25 cellular contexts compared by ENCODE assay signal in genomic region chr3:50687127-50687751, GRCh38. TPM values are rescaled to one million over a fixed set of nuclear protein-coding genes. Genes with fewer than 3 reads are reported as not detected.
DNase-seq lines count a peak whose midpoint lies in the region; ATAC-seq and TF ChIP-seq lines count a peak whose summit lies in the region.
"Had no signal": no experiment of that assay in that cellular context is flagged by ENCODE, and none has a peak within 500 bp of the region (broad histone marks: within the 10 kb centered on the region; RNA-seq: fewer than 3 reads in every experiment).

No MANE protein-coding gene starts in this region.

- CTCF ChIA-PET in HEK293 (lab: Yijun Ruan, JAX), result no interaction called here

- no peaks in the 10 kb centered on the region for H3K36me3 ChIP-seq in HEK293 (ENCODE audit: control insufficient read depth in 2 of 2, insufficient read depth in 1 of 2, low read length in 2 of 2)
- H3K36me3 ChIP-seq: cardiac muscle cell, gastroesophageal sphincter, SJCRH30, vagina had no signal

- no peaks in the 10 kb centered on the region for H3K9me3 ChIP-seq in HEK293 (ENCODE audit: control insufficient read depth, insufficient read depth, low read depth, low read length)
- H3K9me3 ChIP-seq: gastroesophageal sphincter, SJCRH30, vagina had no signal

- no peak overlapping the region for H3K4me3 ChIP-seq in HEK293 (ENCODE audit: low read depth, low read length)
- H3K4me3 ChIP-seq: cardiac muscle cell, gastroesophageal sphincter, SJCRH30, vagina had no signal

- no peaks in the 10 kb centered on the region for H3K4me1 ChIP-seq in HEK293 (ENCODE audit: control insufficient read depth, insufficient read depth, low read length)
- H3K4me1 ChIP-seq: SJCRH30, vagina had no signal

- no peak overlapping the region for H3K27ac ChIP-seq in HEK293 (ENCODE audit: extremely low read depth, low read depth, low read length)
- H3K27ac ChIP-seq: C4-2B, cardiac muscle cell, gastroesophageal sphincter, parathyroid adenoma, SJCRH30, vagina had no signal

- DNase-seq in cerebellar cortex (ENCODE audit: low spot score) (peak; percentile 64), left ventricle myocardium superior (no peak), renal cortical epithelial cell (ENCODE audit: low read depth) (peak; percentile 11), NCI-H1092 (lab: John Stamatoyannopoulos, UW) (no peak), NCI-H187 treated with DMSO at 0.1 percent for 48 hours (lab: John Stamatoyannopoulos, UW) (no peak), LoVo (ENCODE audit: low spot score) (no peak)
- DNase-seq: activated CD4-positive, alpha-beta T cell treated with anti-CD3 and anti-CD28 coated beads, Interleukin-2, amount 50 U/mL, for 48 hours; activated naive CD4-positive, alpha-beta T cell treated with anti-CD3 and anti-CD28 coated beads, Interleukin-2, amount 50 U/mL, for 16 hours; GOT3; NCI-H1105 treated with DMSO at 0.1 percent for 48 hours; NCI-H2029 treated with DMSO at 0.1 percent for 48 hours; NCI-H226; NCI-H69; SJCRH30; T-cell had no signal

- ATAC-seq in left ventricle myocardium superior (peak; percentile 89), GM21825 (IDR thresholded peaks at IDR 0.05; ENCODE audit: unreplicated experiment) (no peak)
- ATAC-seq: activated CD4-positive, CD25-positive, alpha-beta regulatory T cell treated with anti-CD3 and anti-CD28 coated beads, Interleukin-2, amount 50 U/mL, for 24 hours; gastroesophageal sphincter; Panc1; T-cell had no signal

- intact Hi-C loops in left ventricle myocardium superior (cut with micrococcal nuclease), result no loop called here

- POLR2A ChIA-PET in HEK293 (lab: Yijun Ruan, JAX), result no interaction called here

- no peak for TF ChIP-seq CTCF in HEK293 (tag by site-specific recombination; IDR thresholded peaks at IDR 0.05)

TF ChIP-seq in HEK293, 187 proteins besides CTCF, POLR2A, EP300 and RAD21:
- no peak for TF ChIP-seq ZNF23 (tag by site-specific recombination; IDR thresholded peaks at IDR 0.05; ENCODE audit: borderline replicate concordance)
- TF ChIP-seq ZNF785 (tag by site-specific recombination; IDR thresholded peaks at IDR 0.05), result no peak
- TF ChIP-seq ZNF664 (tag by site-specific recombination; IDR thresholded peaks at IDR 0.05), result no peak
- TF ChIP-seq ZNF600 (tag by site-specific recombination; IDR thresholded peaks at IDR 0.05), result peak; percentile 72; the same call in 1 of the 2 replicates
- peak; percentile 40; the same call in 1 of the 2 replicates for TF ChIP-seq ZNF362 (tag by site-specific recombination; IDR thresholded peaks at IDR 0.05)
- no peak for TF ChIP-seq HOXD13 (CRISPR knock-in tag; IDR thresholded peaks at IDR 0.05; ENCODE audit: borderline replicate concordance)
- peak; percentile 77 for TF ChIP-seq GFI1B (tag by site-specific recombination; IDR thresholded peaks at IDR 0.05)
- no peak for TF ChIP-seq IKZF3 (tag by site-specific recombination; IDR thresholded peaks at IDR 0.05)
- TF ChIP-seq ZNF629 (tag by site-specific recombination; IDR thresholded peaks at IDR 0.05), result peak; percentile 45; the same call in 1 of the 2 replicates
- no peak for TF ChIP-seq ZNF514 (tag by site-specific recombination; IDR thresholded peaks at IDR 0.05)
- no peak for TF ChIP-seq ZNF221 (tag by site-specific recombination; IDR thresholded peaks at IDR 0.05; ENCODE audit: borderline replicate concordance)
- TF ChIP-seq SP2 (tag by site-specific recombination; IDR thresholded peaks at IDR 0.05), result no peak

RNA-seq across cellular contexts. Expression of gene DOCK3, which starts 12.5 kb away (rescaled TPM):
- 3.8 TPM for total RNA-seq in left ventricle myocardium superior
- 0.35 and 0.69 TPM in 2 replicates for total RNA-seq in renal cortical epithelial cell
- total RNA-seq: lung microvascular endothelial cell had no signal

Comparison
In these comparisons a context has a peak if more than half of its experiments do, and no peak if none do; other contexts are left out.
1. DNase-seq: peak in cerebellar cortex (single experiment) and renal cortical epithelial cell (single experiment); none in left ventricle myocardium superior (single experiment), NCI-H1092 (single experiment), NCI-H187 treated with DMSO at 0.1 percent for 48 hours (single experiment) and LoVo (single experiment).